In genomic region chrX:129957241-129958099, GRCh38 we compare ENCODE assay signal across 8 cellular contexts. TPM values are rescaled to one million over a fixed set of nuclear protein-coding genes. Genes with fewer than 3 reads are reported as not detected.
DNase-seq lines count a peak whose midpoint lies in the region; ATAC-seq and TF ChIP-seq lines count a peak whose summit lies in the region.

No MANE protein-coding gene starts in this region.

- TF ChIP-seq RAD21 in Ishikawa (IDR thresholded peaks at IDR 0.05; ENCODE audit: low read depth) (no peak), liver (IDR thresholded peaks at IDR 0.05) (no peak)

- H3K4me1 ChIP-seq in liver (ENCODE audit: control insufficient read depth in 4 of 4, insufficient read depth in 4 of 4, low read length in 3 of 4): peaks cover 0 to 10% (median 7%) of the 10 kb centered on the region in 4 donors

- H3K36me3 ChIP-seq in liver (ENCODE audit: control insufficient read depth in 4 of 4, insufficient read depth in 3 of 4, low read depth in 1 of 4, low read length in 3 of 4): no peaks in the 10 kb centered on the region

- H3K4me3 ChIP-seq in liver (ENCODE audit: low read depth in 1 of 3, low read length in 3 of 3): peak overlapping the region in 2 of 3 donors; percentile 54 to 56

- DNase-seq in NCI-H1417 (lab: John Stamatoyannopoulos, UW) (peak; percentile 61 to 76 (median 68)), NCI-H1417 treated with DMSO at 0.1 percent for 48 hours (lab: John Stamatoyannopoulos, UW) (no peak), SW 1271 (lab: John Stamatoyannopoulos, UW) (peak; percentile 2 to 8)
- DNase-seq in stimulated activated naive CD4-positive, alpha-beta T cell treated with Interleukin-2 at 50 U/mL for 16 hours (lab: John Stamatoyannopoulos, UW): peak; percentile 45

- no peak for TF ChIP-seq EP300 in Ishikawa (IDR thresholded peaks at IDR 0.05; ENCODE audit: borderline replicate concordance)

- H3K27ac Mint-ChIP-seq in dendritic cell treated with granulocyte-macrophage colony-stimulating factor and Interleukin-4, amounts not matched to agents 40 ng/mL and 50 ng/mL, for 4 days: peak overlapping the region; percentile 90

- H3K27ac ChIP-seq in liver (ENCODE audit: low read depth in 1 of 2, low read length in 2 of 2): peak overlapping the region; percentile 28 to 62

- no peak for TF ChIP-seq CTCF in liver (IDR thresholded peaks at IDR 0.05; ENCODE audit: low read depth, low read length, missing input control)

- H3K9ac ChIP-seq in liver (ENCODE audit: low read depth in 1 of 2, low read length in 2 of 2): no peak overlapping the region

- H3K4me1 Mint-ChIP-seq in dendritic cell treated with granulocyte-macrophage colony-stimulating factor and Interleukin-4, amounts not matched to agents 40 ng/mL and 50 ng/mL, for 4 days (ENCODE audit: low read depth): peaks cover 32% of the 10 kb centered on the region

- intact Hi-C loops in dendritic cell treated with granulocyte-macrophage colony-stimulating factor and Interleukin-4, amounts not matched to agents 40 ng/mL and 50 ng/mL, for 4 days (cut with micrococcal nuclease): no loop called here

- no peaks in the 10 kb centered on the region for H3K9me3 ChIP-seq in liver (ENCODE audit: control insufficient read depth in 4 of 4, low read length in 3 of 4)

- H3K9me3 Mint-ChIP-seq in dendritic cell treated with granulocyte-macrophage colony-stimulating factor and Interleukin-4, amounts not matched to agents 40 ng/mL and 50 ng/mL, for 4 days: no peaks in the 10 kb centered on the region

- peak overlapping the region; percentile 61 for H3K4me3 Mint-ChIP-seq in dendritic cell treated with granulocyte-macrophage colony-stimulating factor and Interleukin-4, amounts not matched to agents 40 ng/mL and 50 ng/mL, for 4 days

- no peaks in the 10 kb centered on the region for H3K36me3 Mint-ChIP-seq in dendritic cell treated with granulocyte-macrophage colony-stimulating factor and Interleukin-4, amounts not matched to agents 40 ng/mL and 50 ng/mL, for 4 days (ENCODE audit: low read depth)

- 13% methylated on average over 55 of the region's 56 CpGs for WGBS in liver

- no peaks in the 10 kb centered on the region for H3K27me3 ChIP-seq in liver (ENCODE audit: control insufficient read depth in 4 of 4, insufficient read depth in 4 of 4, low read length in 3 of 4)

- peak; percentile 63 for ATAC-seq in GM21619 (IDR thresholded peaks at IDR 0.05; ENCODE audit: unreplicated experiment)

- peaks cover 12% of the 10 kb centered on the region for H3K27me3 Mint-ChIP-seq in dendritic cell treated with granulocyte-macrophage colony-stimulating factor and Interleukin-4, amounts not matched to agents 40 ng/mL and 50 ng/mL, for 4 days

TF ChIP-seq in Ishikawa, 13 proteins besides CTCF, POLR2A, EP300 and RAD21:
- TF ChIP-seq CEBPB (IDR thresholded peaks at IDR 0.05) (no peak), ZBTB7A (IDR thresholded peaks at IDR 0.05; ENCODE audit: low read depth) (peak; percentile 19), TAF1 (IDR thresholded peaks at IDR 0.05; ENCODE audit: low read depth) (0 out of 2 replicates have a peak, but pooled peaks have one; percentile 43), MAX (IDR thresholded peaks at IDR 0.05) (peak; percentile 96)

TF ChIP-seq in liver, 16 proteins besides CTCF, POLR2A, EP300 and RAD21:
- peak; percentile 64 for TF ChIP-seq NR2F2 (IDR thresholded peaks at IDR 0.05)
- TF ChIP-seq ZBTB33 (IDR thresholded peaks at IDR 0.05): no peak
- peak; percentile 12 for TF ChIP-seq SP1 (IDR thresholded peaks at IDR 0.05)
- peak in 1 of 2 donors; percentile 6 for TF ChIP-seq RXRA (IDR thresholded peaks at IDR 0.05)
- TF ChIP-seq FOXA2 (IDR thresholded peaks at IDR 0.05): no peak
TF ChIP-seq in liver: peak in this region for 3.

RNA-seq across cellular contexts. Expression of gene BCORL1, which starts 25.0 kb away (rescaled TPM):
- total RNA-seq in liver: 1 to 10 TPM; 1.7 to 5.3 TPM
- 1 to 10 TPM; 2.0 to 2.2 TPM for polyA plus RNA-seq in liver

RNA-seq across cellular contexts. Expression of gene UTP14A, which starts 51.5 kb away (rescaled TPM):
- 1 to 10 TPM; 5.5 to 6.6 TPM for total RNA-seq in liver
- polyA plus RNA-seq in liver: 1 to 10 TPM; 3.0 to 4.8 TPM
